In genomic region chr1:180632326-180633088, GRCh38 we compare ENCODE assay signal across 8 cellular contexts. TPM values are rescaled to one million over a fixed set of nuclear protein-coding genes. Genes with fewer than 3 reads are reported as not detected.
DNase-seq lines count a peak whose midpoint lies in the region; ATAC-seq and TF ChIP-seq lines count a peak whose summit lies in the region.

No MANE protein-coding gene starts in this region.

- intact Hi-C loops in mucosa of descending colon (cut with DNase I, micrococcal nuclease) = loop anchor here in 1 of 2 donors (5.0 kb wide), 1 partner anchor 230 kb away; no protein-coding TSS in a partner anchor

- H3K36me3 ChIP-seq in endodermal cell (ENCODE audit: control insufficient read depth, insufficient read depth, low read length) (no peaks in the 10 kb centered on the region), mucosa of descending colon (ENCODE audit: low read depth) (no peaks in the 10 kb centered on the region)

- peak overlapping the region; percentile 83 for H3K27ac ChIP-seq in endodermal cell (ENCODE audit: low read depth, low read length)

- DNase-seq in activated effector memory CD4-positive, alpha-beta T cell treated with anti-CD3 and anti-CD28 coated beads, Interleukin-2, amount 50 U/mL, for 16 hours = peak; percentile 87
- DNase-seq in activated effector memory CD4-positive, alpha-beta T cell treated with Interleukin-2 at 50 U/mL for 16 hours = no peak
- DNase-seq in NCI-H2196 treated with DMSO at 0.1 percent for 48 hours (lab: John Stamatoyannopoulos, UW; ENCODE audit: unreplicated experiment) (peak; percentile 47), endodermal cell (peak; percentile 88), mucosa of descending colon (peak; percentile 76 to 86 (median 84))
- DNase-seq in activated CD4-positive, alpha-beta T cell treated with anti-CD3 and anti-CD28 coated beads, Interleukin-2, amount 50 U/mL, for 4 hours = peak; percentile 38 to 49
- DNase-seq in stimulated activated CD8-positive, alpha-beta memory T cell treated with anti-CD3 and anti-CD28 coated beads, Interleukin-7, amount 100 ng/mL, for 48 hours (ENCODE audit: extremely low read depth in 1 of 2, low read depth in 1 of 2) = peak; percentile 26 to 50

- peak overlapping the region; percentile 81 for H3K27ac Mint-ChIP-seq in endodermal cell

- no peak overlapping the region for H3K4me3 Mint-ChIP-seq in endodermal cell

- H3K9me3 ChIP-seq in endodermal cell (ENCODE audit: control insufficient read depth, low read length) (no peaks in the 10 kb centered on the region), mucosa of descending colon (no peaks in the 10 kb centered on the region)

- H3K27me3 ChIP-seq in endodermal cell (ENCODE audit: control insufficient read depth, insufficient read depth, low read length, poor library complexity, severe bottlenecking) = peaks cover 5% of the 10 kb centered on the region

- no peaks in the 10 kb centered on the region for H3K4me1 ChIP-seq in endodermal cell (ENCODE audit: control insufficient read depth, insufficient read depth, low read length)
- peaks cover 5% of the 10 kb centered on the region for H3K4me1 ChIP-seq in mucosa of descending colon (ENCODE audit: low read depth)

- H3K9ac ChIP-seq in endodermal cell (ENCODE audit: extremely low read depth, low read length, poor library complexity, severe bottlenecking) = peak overlapping the region; percentile 62

- TF ChIP-seq CTCF in endodermal cell (conservative IDR thresholded peaks at IDR 0.05) = peak; percentile 62
- no peak for TF ChIP-seq CTCF in mucosa of descending colon (IDR thresholded peaks at IDR 0.05)

- no peaks in the 10 kb centered on the region for H3K9me3 Mint-ChIP-seq in endodermal cell

- H3K4me3 ChIP-seq in endodermal cell (ENCODE audit: low read length) (peak overlapping the region; percentile 98), mucosa of descending colon (peak overlapping the region; percentile 61)

- H3K4me1 Mint-ChIP-seq in endodermal cell = peaks cover 5% of the 10 kb centered on the region

- WGBS in endodermal cell (ENCODE audit: insufficient coverage in 1 of 2, insufficient read length in 1 of 2), 2 experiments = 0% methylated on average over 2 to 44 of the region's 44 CpGs

- no peaks in the 10 kb centered on the region for H3K36me3 Mint-ChIP-seq in endodermal cell (ENCODE audit: low read depth)

- peak; percentile 29 for ATAC-seq in HG02870 (IDR thresholded peaks at IDR 0.05; ENCODE audit: unreplicated experiment)
- peak; percentile 77 for ATAC-seq in mucosa of descending colon

- H3K27me3 Mint-ChIP-seq in endodermal cell (ENCODE audit: insufficient read depth) = peaks cover 1% of the 10 kb centered on the region

RNA-seq across cellular contexts. Expression of gene XPR1, which starts 0.7 kb away (rescaled TPM):
- total RNA-seq in endodermal cell (10 to 100 TPM; 39.3 to 50.9 TPM), mucosa of descending colon (10 to 100 TPM; 31.6 to 64.9 (median 34.6) TPM)
- polyA plus RNA-seq in endodermal cell (2013, experiment 1 of 2) = 56.0 TPM
- 46.9 TPM for polyA plus RNA-seq in endodermal cell (2013, experiment 2 of 2)
